26 cellular contexts compared by ENCODE assay signal in genomic region chrX:129733335-129733734, GRCh38. TPM values are rescaled to one million over a fixed set of nuclear protein-coding genes. Genes with fewer than 3 reads are reported as not detected.
"Had no signal": no experiment of that assay in that cellular context is flagged by ENCODE, and none has a peak within 500 bp of the region (broad histone marks: within the 10 kb centered on the region; RNA-seq: fewer than 3 reads in every experiment).

No MANE protein-coding gene starts in this region.

- H3K9me3 ChIP-seq: Peyer's patch, SJCRH30 had no signal

- H3K27me3 ChIP-seq: Peyer's patch, SJCRH30 had no signal

- H3K4me3 ChIP-seq: PC-9, Peyer's patch, SJCRH30 had no signal

- ATAC-seq: Right ventricle myocardium inferior, SK-N-SH treated with all-trans-retinoic acid at 6 μM for 48 hours had no signal

- DNase-seq: Kasumi-1; KG1; MM.1S; NCI-H1092 treated with DMSO at 0.1 percent for 48 hours; NCI-H1436; NCI-H187; NCI-H2029; NCI-H2081 treated with DMSO at 0.1 percent for 48 hours; NCI-H2171; NCI-H226; NCI-H446; NCI-H510A; NCI-H524 treated with DMSO at 0.1 percent for 48 hours; NCI-H69; NCI-H774; NK-92 treated with Interleukin-12 subunit alpha and Interleukin-12 subunit beta, amount 100 ng/mL, for 24 hours; OCI-M1; PC-9; Peyer's patch; SHP77 treated with DMSO at 0.1 percent for 48 hours; SJCRH30 had no signal

- H2AFZ ChIP-seq: PC-9 had no signal

- H3K36me3 ChIP-seq: Peyer's patch, SJCRH30 had no signal

- H3K27ac ChIP-seq: PC-9, SJCRH30 had no signal

- H3K4me2 ChIP-seq: PC-9 had no signal

RNA-seq across cellular contexts. Expression of gene XPNPEP2, which starts 5.4 kb away (rescaled TPM):
- total RNA-seq: HT-29, M059J, PC-9, RPMI7951 had no signal

RNA-seq across cellular contexts. Expression of gene SASH3, which starts 46.4 kb away (rescaled TPM):
- total RNA-seq: HT-29, M059J, PC-9, RPMI7951, SJCRH30 had no signal
